24 cellular contexts compared by ENCODE assay signal in genomic region chr17:75791251-75791650, GRCh38.
"Had no signal": no experiment of that assay in that cellular context is flagged by ENCODE, and none has a peak within 500 bp of the region (broad histone marks: within the 10 kb centered on the region; RNA-seq: fewer than 3 reads in every experiment).

No MANE protein-coding gene starts in this region.

- H3K27ac ChIP-seq: foreskin keratinocyte, gastroesophageal sphincter, heart left ventricle, hepatocyte, neural progenitor cell, parathyroid adenoma, prostate gland, right atrium auricular region, sigmoid colon, stomach, thyroid gland, vagina had no signal

- H3K4me3 ChIP-seq: dorsolateral prefrontal cortex, gastroesophageal sphincter, heart left ventricle, hepatocyte, lung, neural progenitor cell, prostate gland, right atrium auricular region, sigmoid colon, stomach, thyroid gland, vagina had no signal

- H3K36me3 Mint-ChIP-seq: natural killer cell; stimulated activated effector memory CD8-positive, alpha-beta T cell treated with anti-CD3 and anti-CD28 coated beads, Interleukin-12 subunit alpha, Interleukin-12 subunit beta, amount 100 ng/mL, for 72 hours had no signal

- H3K27me3 ChIP-seq: dorsolateral prefrontal cortex, foreskin keratinocyte, gastroesophageal sphincter, heart left ventricle, hepatocyte, neural progenitor cell, right atrium auricular region, sigmoid colon, stomach, thyroid gland, vagina had no signal

- H3K9ac ChIP-seq: neural progenitor cell, parathyroid adenoma had no signal

- H3K4me2 ChIP-seq: hepatocyte, neural progenitor cell had no signal

- H3K9me3 Mint-ChIP-seq: memory B cell; natural killer cell; neural progenitor cell; stimulated activated effector memory CD8-positive, alpha-beta T cell treated with anti-CD3 and anti-CD28 coated beads, Interleukin-12 subunit alpha, Interleukin-12 subunit beta, amount 100 ng/mL, for 72 hours had no signal

- H3K4me3 Mint-ChIP-seq: memory B cell; natural killer cell; neural progenitor cell; stimulated activated effector memory CD8-positive, alpha-beta T cell treated with anti-CD3 and anti-CD28 coated beads, Interleukin-12 subunit alpha, Interleukin-12 subunit beta, amount 100 ng/mL, for 72 hours had no signal

- FAIRE-seq: kidney had no signal

- ATAC-seq: foreskin keratinocyte; gastroesophageal sphincter; heart left ventricle; left lobe of liver; natural killer cell; stimulated activated effector memory CD8-positive, alpha-beta T cell treated with anti-CD3 and anti-CD28 coated beads, Interleukin-12 subunit alpha, Interleukin-12 subunit beta, amount 100 ng/mL, for 72 hours had no signal

- H3K27ac Mint-ChIP-seq: memory B cell; natural killer cell; neural progenitor cell; stimulated activated effector memory CD8-positive, alpha-beta T cell treated with anti-CD3 and anti-CD28 coated beads, Interleukin-12 subunit alpha, Interleukin-12 subunit beta, amount 100 ng/mL, for 72 hours had no signal

- DNase-seq: effector CD4-positive, alpha-beta T cell; foreskin keratinocyte; heart left ventricle; kidney; natural killer cell; sigmoid colon; stimulated activated CD4-positive, alpha-beta T cell treated with anti-CD3 and anti-CD28 coated beads, Interleukin-2, amount 100 ng/mL, for 24 hours; stimulated activated CD4-positive, alpha-beta T cell treated with anti-CD3 and anti-CD28 coated beads, Interleukin-4, amount 100 ng/mL, for 24 hours; stimulated activated naive CD4-positive, alpha-beta T cell treated with Interleukin-2 at 50 U/mL for 16 hours; stomach; thyroid gland; trophoblast cell had no signal

- H2AFZ ChIP-seq: hepatocyte, neural progenitor cell, parathyroid adenoma had no signal

- H3K36me3 ChIP-seq: neural progenitor cell, prostate gland, right atrium auricular region, thyroid gland, vagina had no signal

- H3K9me3 ChIP-seq: gastroesophageal sphincter, heart left ventricle, prostate gland, right atrium auricular region, sigmoid colon, stomach, thyroid gland, vagina had no signal

- H3K27me3 Mint-ChIP-seq: memory B cell had no signal
